In genomic region chr2:48693066-48693465, GRCh38 we compare ENCODE assay signal across 16 cellular contexts.
"Had no signal": no experiment of that assay in that cellular context is flagged by ENCODE, and none has a peak within 500 bp of the region (broad histone marks: within the 10 kb centered on the region; RNA-seq: fewer than 3 reads in every experiment).

No MANE protein-coding gene starts in this region.

- H3K4me3 Mint-ChIP-seq: activated CD4-positive, alpha-beta T cell treated with anti-CD3 and anti-CD28 coated beads, Interleukin-2, amount 10 ng/mL, durations not matched to agents 24 days and 14 days; activated naive CD8-positive, alpha-beta T cell treated with anti-CD3 and anti-CD28 coated beads for 36 hours; memory B cell; natural killer cell treated with Interleukin-12 subunit alpha and Interleukin-12 subunit beta and Interleukin-15 and Interleukin-18, amount 100 ng/mL, for 72 hours had no signal

- H3K4me3 ChIP-seq: dorsolateral prefrontal cortex, right atrium auricular region had no signal

- H3K36me3 Mint-ChIP-seq: activated naive CD8-positive, alpha-beta T cell treated with anti-CD3 and anti-CD28 coated beads for 36 hours; memory B cell; natural killer cell treated with Interleukin-12 subunit alpha and Interleukin-12 subunit beta and Interleukin-15 and Interleukin-18, amount 100 ng/mL, for 72 hours had no signal

- DNase-seq: activated CD4-positive, alpha-beta T cell treated with anti-CD3 and anti-CD28 coated beads, Interleukin-2, amount 10 ng/mL, durations not matched to agents 24 days and 14 days; activated CD4-positive, CD25-positive, alpha-beta regulatory T cell; activated CD8-positive, alpha-beta memory T cell treated with anti-CD3 and anti-CD28 coated beads for 24 hours; activated naive CD8-positive, alpha-beta T cell treated with anti-CD3 and anti-CD28 coated beads for 36 hours; dorsolateral prefrontal cortex; hypothalamus; left ventricle myocardium superior; nucleus accumbens; posterior cingulate gyrus; stimulated activated CD4-positive, alpha-beta T cell treated with anti-CD3 and anti-CD28 coated beads, Interleukin-4, amount 100 ng/mL, for 4 hours; stimulated activated CD8-positive, alpha-beta memory T cell treated with anti-CD3 and anti-CD28 coated beads, Interleukin-4, amount 100 ng/mL, for 48 hours; stimulated activated naive CD4-positive, alpha-beta T cell treated with Interleukin-2 at 50 U/mL for 16 hours had no signal

- ATAC-seq: esophagus mucosa; left ventricle myocardium superior; natural killer cell treated with Interleukin-12 subunit alpha and Interleukin-12 subunit beta and Interleukin-15 and Interleukin-18, amount 100 ng/mL, for 72 hours had no signal

- H3K9me3 ChIP-seq: right atrium auricular region had no signal

- H3K27me3 ChIP-seq: dorsolateral prefrontal cortex, right atrium auricular region had no signal

- H3K4me1 ChIP-seq: right atrium auricular region had no signal

- H3K27ac ChIP-seq: dorsolateral prefrontal cortex, right atrium auricular region had no signal

- H3K4me1 Mint-ChIP-seq: activated CD4-positive, alpha-beta T cell treated with anti-CD3 and anti-CD28 coated beads, Interleukin-2, amount 10 ng/mL, durations not matched to agents 24 days and 14 days; activated naive CD8-positive, alpha-beta T cell treated with anti-CD3 and anti-CD28 coated beads for 36 hours; memory B cell had no signal

- H3K27ac Mint-ChIP-seq: activated CD4-positive, alpha-beta T cell treated with anti-CD3 and anti-CD28 coated beads, Interleukin-2, amount 10 ng/mL, durations not matched to agents 24 days and 14 days; activated naive CD8-positive, alpha-beta T cell treated with anti-CD3 and anti-CD28 coated beads for 36 hours; memory B cell; natural killer cell treated with Interleukin-12 subunit alpha and Interleukin-12 subunit beta and Interleukin-15 and Interleukin-18, amount 100 ng/mL, for 72 hours had no signal

- H3K9me3 Mint-ChIP-seq: activated CD4-positive, alpha-beta T cell treated with anti-CD3 and anti-CD28 coated beads, Interleukin-2, amount 10 ng/mL, durations not matched to agents 24 days and 14 days; activated naive CD8-positive, alpha-beta T cell treated with anti-CD3 and anti-CD28 coated beads for 36 hours; memory B cell had no signal

- H3K36me3 ChIP-seq: right atrium auricular region had no signal
